ENCODE assay signal across 14 cellular contexts in the genomic region with DNA sequence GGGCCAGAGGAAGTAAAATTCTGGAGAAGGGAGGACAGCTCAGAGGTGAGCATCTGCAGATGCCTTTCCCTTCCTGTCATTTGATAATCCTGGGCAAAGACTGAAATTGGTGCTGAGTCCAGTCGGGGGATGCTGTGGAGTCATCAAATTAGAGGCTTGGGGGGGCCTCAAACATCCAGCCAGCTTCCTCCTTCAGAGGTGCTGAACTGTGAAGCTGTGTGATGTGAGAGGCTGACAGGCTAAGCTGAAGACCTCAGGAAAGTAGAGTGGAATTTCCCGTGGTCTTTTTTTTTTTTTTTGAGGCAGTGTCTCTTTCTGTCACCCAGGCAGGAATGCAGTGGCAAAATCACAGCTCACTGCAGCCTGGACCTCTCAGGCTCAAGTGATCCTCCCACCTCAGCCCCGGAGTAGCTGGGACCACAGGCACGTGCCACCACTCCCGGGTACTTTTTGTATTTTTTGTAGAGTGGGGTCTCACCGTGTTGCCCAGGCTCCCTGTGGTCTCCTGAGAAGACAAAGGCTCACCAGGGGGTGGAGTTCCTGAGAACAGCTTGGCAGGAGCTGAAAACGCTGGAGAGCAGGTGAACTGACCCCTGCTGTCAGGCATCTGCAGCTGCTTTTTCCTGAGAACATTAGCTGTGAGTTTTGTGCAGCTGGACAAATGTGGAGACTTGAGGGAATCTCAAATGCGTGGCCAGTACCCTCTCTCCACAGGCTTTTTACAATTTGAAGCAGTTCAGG. TPM values are rescaled to one million over a fixed set of nuclear protein-coding genes. Genes with fewer than 3 reads are reported as not detected.
A peak's percentile ranks its signal among the peaks of the same experiment; 100 is the strongest.
DNase-seq lines count a peak whose midpoint lies in the region; ATAC-seq and TF ChIP-seq lines count a peak whose summit lies in the region.
"Had no signal": no experiment of that assay in that cellular context is flagged by ENCODE, and none has a peak within 500 bp of the region (broad histone marks: within the 10 kb centered on the region; RNA-seq: fewer than 3 reads in every experiment).

No MANE protein-coding gene starts in this region.

- H3K27ac Mint-ChIP-seq in T-helper 17 cell (peak overlapping the region; percentile 16), endothelial cell (ENCODE audit: unreplicated experiment) (no peak overlapping the region)

- H3K4me3 ChIP-seq in trophoblast cell (ENCODE audit: low read depth, low read length) = no peak overlapping the region
- H3K4me3 ChIP-seq: thoracic aorta had no signal

- H3K9ac ChIP-seq in trophoblast cell (ENCODE audit: low read length) = no peak overlapping the region
- H3K9ac ChIP-seq: SK-N-SH had no signal

- TF ChIP-seq CTCF in GM12873 (IDR thresholded peaks at IDR 0.05; ENCODE audit: insufficient read depth, low read depth, low read length, missing control alignments) (peak; percentile 47), endothelial cell (IDR thresholded peaks at IDR 0.05; ENCODE audit: unreplicated experiment) (no peak)

- no peaks in the 10 kb centered on the region for H3K27me3 ChIP-seq in trophoblast cell (ENCODE audit: insufficient read depth, low read length)

- H3K27me3 Mint-ChIP-seq in T-helper 17 cell = peaks cover 48% of the 10 kb centered on the region
- H3K27me3 Mint-ChIP-seq in endothelial cell (ENCODE audit: unreplicated experiment) = no peaks in the 10 kb centered on the region

- DNase-seq in NAMALWA (ENCODE audit: low spot score) = peak; percentile 51
- DNase-seq in T-helper 17 cell = no peak
- DNase-seq in trophoblast cell = peak; percentile 42 to 73
- DNase-seq in NCI-H1105 (lab: John Stamatoyannopoulos, UW) = no peak
- no peak for DNase-seq in endothelial cell (ENCODE audit: low spot score)
- no peak for DNase-seq in activated CD4-positive, alpha-beta T cell treated with anti-CD3 and anti-CD28 coated beads, Interleukin-2, amount 50 U/mL, for 4 hours
- DNase-seq: NCI-H1048, occipital lobe, SK-N-SH had no signal

- peak overlapping the region; percentile 21 for H3K4ac ChIP-seq in trophoblast cell (ENCODE audit: low read depth, low read length)

- H3K36me3 Mint-ChIP-seq in T-helper 17 cell (ENCODE audit: low read depth) = peaks cover 2% of the 10 kb centered on the region
- H3K36me3 Mint-ChIP-seq in endothelial cell (ENCODE audit: low read depth, unreplicated experiment) = no peaks in the 10 kb centered on the region

- H2BK5ac ChIP-seq in trophoblast cell (ENCODE audit: low read depth, low read length, poor library complexity) = peak overlapping the region; percentile 66

- ATAC-seq in T-helper 17 cell (no peak), HG02970 (IDR thresholded peaks at IDR 0.05; ENCODE audit: low FRiP score, unreplicated experiment) (no peak)

- H2AFZ ChIP-seq in trophoblast cell (ENCODE audit: insufficient read depth, low read length, poor library complexity) = peak overlapping the region; percentile 12

- H2AK5ac ChIP-seq in trophoblast cell (ENCODE audit: low read length) = no peak overlapping the region

- peak overlapping the region; percentile 81 for H2BK120ac ChIP-seq in trophoblast cell (ENCODE audit: insufficient read depth, low read length, poor library complexity)

- no peak overlapping the region for H3K27ac ChIP-seq in trophoblast cell (ENCODE audit: low read depth, low read length)
- H3K27ac ChIP-seq: thoracic aorta had no signal

- peaks cover 0 to 2% of the 10 kb centered on the region in 2 experiments for H3K4me1 ChIP-seq in trophoblast cell (ENCODE audit: control insufficient read depth in 1 of 2, insufficient read depth in 2 of 2, low read length in 2 of 2)

- H3K9me3 ChIP-seq in T-helper 17 cell (ENCODE audit: control insufficient read depth, low read length, poor library complexity, severe bottlenecking) = no peaks in the 10 kb centered on the region
- peaks cover 4% of the 10 kb centered on the region for H3K9me3 ChIP-seq in trophoblast cell (ENCODE audit: insufficient read depth, low read depth, low read length)
- H3K9me3 ChIP-seq: SK-N-SH, thoracic aorta had no signal

- no peak overlapping the region for H3K4me2 ChIP-seq in trophoblast cell (ENCODE audit: low read length)
- H3K4me2 ChIP-seq: SK-N-SH had no signal

- H3K9me3 Mint-ChIP-seq in endothelial cell (ENCODE audit: unreplicated experiment) = no peaks in the 10 kb centered on the region

- no peak overlapping the region for H4K12ac ChIP-seq in trophoblast cell (ENCODE audit: low read depth, low read length)

- peak overlapping the region; percentile 93 for H2BK12ac ChIP-seq in trophoblast cell (ENCODE audit: low read length)

- no peaks in the 10 kb centered on the region for H3K36me3 ChIP-seq in trophoblast cell (ENCODE audit: control insufficient read depth in 1 of 2, insufficient read depth in 2 of 2, low read length in 2 of 2)
- H3K36me3 ChIP-seq: thoracic aorta had no signal

- no peaks in the 10 kb centered on the region for H3K79me2 ChIP-seq in trophoblast cell (ENCODE audit: control insufficient read depth, insufficient read depth, low read length, poor library complexity)

- no peak overlapping the region for H3K23ac ChIP-seq in trophoblast cell (ENCODE audit: low read length)

- H3K14ac ChIP-seq in trophoblast cell (ENCODE audit: low read length) = peak overlapping the region; percentile 77

- WGBS in trophoblast cell (ENCODE audit: extremely low coverage, insufficient coverage, insufficient read length) = no CpG with 5 or more reads among the region's 8 CpGs

- peaks cover 9% of the 10 kb centered on the region for H3K4me1 Mint-ChIP-seq in T-helper 17 cell
- H3K4me1 Mint-ChIP-seq in endothelial cell (ENCODE audit: unreplicated experiment) = no peaks in the 10 kb centered on the region

- H4K91ac ChIP-seq in trophoblast cell (ENCODE audit: low read depth, low read length) = peak overlapping the region; percentile 79

- H3K79me1 ChIP-seq in trophoblast cell (ENCODE audit: low read length) = no peaks in the 10 kb centered on the region

- H3K18ac ChIP-seq in trophoblast cell (ENCODE audit: low read length) = no peak overlapping the region

- peak overlapping the region; percentile 53 for H4K8ac ChIP-seq in trophoblast cell (ENCODE audit: low read depth, low read length)

- H3K4me3 Mint-ChIP-seq in T-helper 17 cell (no peak overlapping the region), endothelial cell (ENCODE audit: unreplicated experiment) (no peak overlapping the region)

RNA-seq across cellular contexts. Expression of a gene that starts 6.1 kb away (rescaled TPM):
- total RNA-seq in T-helper 17 cell (not detected), endothelial cell (ENCODE audit: unreplicated experiment) (not detected)
- polyA plus RNA-seq in trophoblast cell (2013) = 31.6 and 34.0 TPM in 2 replicates
- total RNA-seq: astrocyte, occipital lobe, thoracic aorta had no signal
- polyA plus RNA-seq: esophagus, SK-N-SH had no signal

RNA-seq across cellular contexts. Expression of a gene that starts 33.8 kb away (rescaled TPM):
- 1 to 10 TPM in 1 of 2 donors, not detected in 1; 5.4 TPM for total RNA-seq in T-helper 17 cell
- not detected in 2 replicates for polyA plus RNA-seq in trophoblast cell (2013)
- total RNA-seq in endothelial cell (ENCODE audit: unreplicated experiment) = not detected
- total RNA-seq: astrocyte, thoracic aorta had no signal
- polyA plus RNA-seq: esophagus, SK-N-SH had no signal

Comparison
In these comparisons a context has a peak if more than half of its experiments do, and no peak if none do; other contexts are left out.
1. DNase-seq: peak in NAMALWA (single experiment) and trophoblast cell (2 of 2); none in T-helper 17 cell (0 of 3), NCI-H1105 (single experiment), endothelial cell (single experiment) and activated CD4-positive, alpha-beta T cell treated with anti-CD3 and anti-CD28 coated beads, Interleukin-2, amount 50 U/mL, for 4 hours (0 of 2).